Comparison of ENCODE assay signal across 1 cellular context in the genomic region with DNA sequence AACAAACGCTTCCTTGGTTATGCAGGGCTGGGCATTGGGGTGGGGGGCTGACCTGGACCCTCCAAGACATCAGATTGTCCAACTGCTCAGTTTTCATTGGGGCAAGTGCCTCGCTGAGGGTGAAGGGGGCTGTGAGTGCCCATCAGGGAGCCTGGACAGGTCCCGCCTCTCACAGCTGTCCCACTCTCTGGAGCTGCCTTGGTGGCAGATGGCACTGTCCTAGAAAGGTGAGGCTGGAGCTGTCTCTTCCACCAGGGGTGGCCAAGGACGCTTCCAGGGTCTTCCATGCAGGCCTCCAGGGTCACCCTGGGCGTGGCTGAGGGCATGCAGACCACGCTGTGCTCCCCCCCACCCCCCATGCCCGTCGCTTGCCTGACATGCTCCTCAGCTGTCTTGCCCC.
TF ChIP-seq lines count a peak whose summit lies in the region.

No MANE protein-coding gene starts in this region.

TF ChIP-seq in GM23338, 12 proteins besides CTCF, POLR2A, EP300 and RAD21 (continued from another document):
- TF ChIP-seq POLR2AphosphoS5 (IDR thresholded peaks at IDR 0.05; ENCODE audit: low read depth) (no peak), ZNF114 (CRISPR knock-in tag; IDR thresholded peaks at IDR 0.05) (no peak), STAT1 (IDR thresholded peaks at IDR 0.05; ENCODE audit: unreplicated experiment) (no peak), JUNB (IDR thresholded peaks at IDR 0.05; ENCODE audit: unreplicated experiment) (no peak), CREB1 (CRISPR knock-in tag; IDR thresholded peaks at IDR 0.05; ENCODE audit: low read depth) (no peak)
- TF ChIP-seq, protein P1, sequence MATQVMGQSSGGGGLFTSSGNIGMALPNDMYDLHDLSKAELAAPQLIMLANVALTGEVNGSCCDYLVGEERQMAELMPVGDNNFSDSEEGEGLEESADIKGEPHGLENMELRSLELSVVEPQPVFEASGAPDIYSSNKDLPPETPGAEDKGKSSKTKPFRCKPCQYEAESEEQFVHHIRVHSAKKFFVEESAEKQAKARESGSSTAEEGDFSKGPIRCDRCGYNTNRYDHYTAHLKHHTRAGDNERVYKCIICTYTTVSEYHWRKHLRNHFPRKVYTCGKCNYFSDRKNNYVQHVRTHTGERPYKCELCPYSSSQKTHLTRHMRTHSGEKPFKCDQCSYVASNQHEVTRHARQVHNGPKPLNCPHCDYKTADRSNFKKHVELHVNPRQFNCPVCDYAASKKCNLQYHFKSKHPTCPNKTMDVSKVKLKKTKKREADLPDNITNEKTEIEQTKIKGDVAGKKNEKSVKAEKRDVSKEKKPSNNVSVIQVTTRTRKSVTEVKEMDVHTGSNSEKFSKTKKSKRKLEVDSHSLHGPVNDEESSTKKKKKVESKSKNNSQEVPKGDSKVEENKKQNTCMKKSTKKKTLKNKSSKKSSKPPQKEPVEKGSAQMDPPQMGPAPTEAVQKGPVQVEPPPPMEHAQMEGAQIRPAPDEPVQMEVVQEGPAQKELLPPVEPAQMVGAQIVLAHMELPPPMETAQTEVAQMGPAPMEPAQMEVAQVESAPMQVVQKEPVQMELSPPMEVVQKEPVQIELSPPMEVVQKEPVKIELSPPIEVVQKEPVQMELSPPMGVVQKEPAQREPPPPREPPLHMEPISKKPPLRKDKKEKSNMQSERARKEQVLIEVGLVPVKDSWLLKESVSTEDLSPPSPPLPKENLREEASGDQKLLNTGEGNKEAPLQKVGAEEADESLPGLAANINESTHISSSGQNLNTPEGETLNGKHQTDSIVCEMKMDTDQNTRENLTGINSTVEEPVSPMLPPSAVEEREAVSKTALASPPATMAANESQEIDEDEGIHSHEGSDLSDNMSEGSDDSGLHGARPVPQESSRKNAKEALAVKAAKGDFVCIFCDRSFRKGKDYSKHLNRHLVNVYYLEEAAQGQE (IDR thresholded peaks at IDR 0.05; ENCODE audit: unreplicated experiment) = no peak
- TF ChIP-seq, protein P2, sequence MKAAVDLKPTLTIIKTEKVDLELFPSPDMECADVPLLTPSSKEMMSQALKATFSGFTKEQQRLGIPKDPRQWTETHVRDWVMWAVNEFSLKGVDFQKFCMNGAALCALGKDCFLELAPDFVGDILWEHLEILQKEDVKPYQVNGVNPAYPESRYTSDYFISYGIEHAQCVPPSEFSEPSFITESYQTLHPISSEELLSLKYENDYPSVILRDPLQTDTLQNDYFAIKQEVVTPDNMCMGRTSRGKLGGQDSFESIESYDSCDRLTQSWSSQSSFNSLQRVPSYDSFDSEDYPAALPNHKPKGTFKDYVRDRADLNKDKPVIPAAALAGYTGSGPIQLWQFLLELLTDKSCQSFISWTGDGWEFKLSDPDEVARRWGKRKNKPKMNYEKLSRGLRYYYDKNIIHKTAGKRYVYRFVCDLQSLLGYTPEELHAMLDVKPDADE (IDR thresholded peaks at IDR 0.05) = no peak
